In the genomic region with DNA sequence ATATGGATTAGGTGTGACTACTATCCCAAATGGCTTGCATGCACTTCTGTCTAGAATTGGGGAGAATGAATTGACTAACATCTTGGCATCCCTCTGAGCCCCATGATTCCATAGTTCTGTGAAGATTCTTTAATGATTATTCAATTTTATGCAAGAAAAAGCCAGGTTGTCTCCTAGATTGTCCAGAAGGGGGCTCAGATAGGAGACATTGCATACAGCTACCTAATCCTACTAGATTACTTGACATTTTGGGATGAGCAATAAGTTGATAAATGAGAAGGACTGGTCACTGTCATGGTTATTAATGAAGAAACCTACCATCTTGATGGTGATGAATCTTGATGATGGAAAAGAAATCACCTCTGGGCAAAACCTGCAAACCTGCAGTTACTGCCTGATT, we compare ENCODE assay signal across 15 cellular contexts.
A peak's percentile ranks its signal among the peaks of the same experiment; 100 is the strongest.
DNase-seq lines count a peak whose midpoint lies in the region; ATAC-seq and TF ChIP-seq lines count a peak whose summit lies in the region.
"Had no signal": no experiment of that assay in that cellular context is flagged by ENCODE, and none has a peak within 500 bp of the region (broad histone marks: within the 10 kb centered on the region; RNA-seq: fewer than 3 reads in every experiment).

No MANE protein-coding gene starts in this region.

- intact Hi-C loops in OCI-LY7 (cut with micrococcal nuclease; ENCODE audit: unreplicated experiment): no loop called here
- intact Hi-C loops in dorsolateral prefrontal cortex (cut with DNase I): loop anchor here in 1 of 2 donors (2.0 kb wide), 1 partner anchor 29 kb away; no protein-coding TSS in a partner anchor

- H3K4me1 ChIP-seq in OCI-LY7 (ENCODE audit: insufficient read depth, low read length, poor library complexity, severe bottlenecking) (no peaks in the 10 kb centered on the region), osteoblast (ENCODE audit: insufficient read depth, low read length) (peaks cover 10% of the 10 kb centered on the region)
- H3K4me1 ChIP-seq: upper lobe of left lung had no signal

- no peak for ATAC-seq in HG03135 (IDR thresholded peaks at IDR 0.05; ENCODE audit: unreplicated experiment)
- ATAC-seq: esophagus mucosa; natural killer cell treated with Interleukin-12 subunit alpha and Interleukin-12 subunit beta and Interleukin-15 and Interleukin-18, amount 100 ng/mL, for 72 hours had no signal

- peak; percentile 40 for DNase-seq in DMS 273 (lab: John Stamatoyannopoulos, UW; ENCODE audit: unreplicated experiment)
- DNase-seq in DMS 273 treated with DMSO at 0.1 percent for 48 hours (lab: John Stamatoyannopoulos, UW): no peak
- DNase-seq in OCI-LY7 (ENCODE audit: low spot score): no peak
- DNase-seq in dorsolateral prefrontal cortex: no peak
- peak; percentile 32 for DNase-seq in osteoblast (ENCODE audit: insufficient read length, low spot score, missing footprints)
- DNase-seq in NCI-H510A (lab: John Stamatoyannopoulos, UW): no peak
- no peak for DNase-seq in 8988T
- DNase-seq: activated T-cell treated with anti-CD3 and anti-CD28 coated beads for 4 hours, NCI-H2171 treated with DMSO at 0.1 percent for 48 hours, spleen, upper lobe of left lung had no signal

- H3K27ac ChIP-seq in OCI-LY7 (ENCODE audit: low read depth, low read length, poor library complexity, severe bottlenecking) (no peak overlapping the region), dorsolateral prefrontal cortex (peak overlapping the region in 48 of 59 donors; percentile 8 to 87 (median 66)), osteoblast (ENCODE audit: low read depth, low read length) (no peak overlapping the region)
- H3K27ac ChIP-seq: ascending aorta, spleen, upper lobe of left lung had no signal

- BruUV-seq in OCI-LY7 (replicated peaks; lab: Mats Ljungman, UMichigan): no TSS peak

- H3K4me2 ChIP-seq in OCI-LY7 (ENCODE audit: low read length) (no peak overlapping the region), osteoblast (ENCODE audit: insufficient read depth, low read length) (no peak overlapping the region)

- H2AFZ ChIP-seq in OCI-LY7 (ENCODE audit: low read length): no peak overlapping the region
- no peak overlapping the region for H2AFZ ChIP-seq in osteoblast (ENCODE audit: low read length)

- H3K27me3 ChIP-seq in dorsolateral prefrontal cortex (no peaks in the 10 kb centered on the region), osteoblast (ENCODE audit: insufficient read depth, low read length) (no peaks in the 10 kb centered on the region)
- H3K27me3 ChIP-seq: ascending aorta, spleen, upper lobe of left lung had no signal

- H3K79me2 ChIP-seq in OCI-LY7 (ENCODE audit: insufficient read depth, low read depth, low read length): no peaks in the 10 kb centered on the region
- H3K79me2 ChIP-seq in osteoblast (ENCODE audit: insufficient read depth, low read length): no peaks in the 10 kb centered on the region

- TF ChIP-seq CTCF in OCI-LY7 (conservative IDR thresholded peaks at IDR 0.05; ENCODE audit: low read length): 0 out of 2 replicates have a peak, but pooled peaks have one; percentile 16
- TF ChIP-seq CTCF in dorsolateral prefrontal cortex (IDR thresholded peaks at IDR 0.05 in 54 of 56, conservative IDR thresholded peaks at IDR 0.05 in 2 of 56; ENCODE audit: low read depth in 1 of 56, partially characterized antibody in 56 of 56): peak in 6 of 56 donors; percentile 10 to 23 (median 16)
- TF ChIP-seq CTCF in osteoblast (IDR thresholded peaks at IDR 0.05; ENCODE audit: extremely low read depth, low read depth, low read length): peak; percentile 42

- no peaks in the 10 kb centered on the region for H4K20me1 ChIP-seq in OCI-LY7 (ENCODE audit: insufficient read depth, low read length)
- H4K20me1 ChIP-seq in osteoblast (ENCODE audit: insufficient read depth, low read length): no peaks in the 10 kb centered on the region

- H3K36me3 ChIP-seq in OCI-LY7 (ENCODE audit: insufficient read depth, low read length): no peaks in the 10 kb centered on the region
- H3K36me3 ChIP-seq in osteoblast (ENCODE audit: insufficient read depth, low read length): no peaks in the 10 kb centered on the region
- H3K36me3 ChIP-seq: ascending aorta, spleen, upper lobe of left lung had no signal

- CTCF ChIA-PET in OCI-LY7 (lab: Charles Lee; ENCODE audit: unreplicated experiment): no interaction called here

- H3K4me3 ChIP-seq in OCI-LY7 (ENCODE audit: low read depth, low read length, poor library complexity, severe bottlenecking): no peak overlapping the region
- H3K4me3 ChIP-seq in dorsolateral prefrontal cortex: no peak overlapping the region
- no peak overlapping the region for H3K4me3 ChIP-seq in osteoblast (ENCODE audit: insufficient read depth, low read length)
- H3K4me3 ChIP-seq: ascending aorta, spleen, upper lobe of left lung had no signal

- POLR2A ChIA-PET in OCI-LY7 (lab: Charles Lee): no interaction called here

- H3K9me3 ChIP-seq in OCI-LY7 (ENCODE audit: low read length) (no peaks in the 10 kb centered on the region), osteoblast (ENCODE audit: low read depth, low read length) (no peaks in the 10 kb centered on the region)
- H3K9me3 ChIP-seq: ascending aorta had no signal

- no peaks in the 10 kb centered on the region for H3K9me2 ChIP-seq in OCI-LY7 (ENCODE audit: insufficient read depth, low read length)

Comparison
In these comparisons a context has a peak if more than half of its experiments do, and no peak if none do; other contexts are left out.
1. DNase-seq: peak in DMS 273 (single experiment) and osteoblast (single experiment); none in DMS 273 treated with DMSO at 0.1 percent for 48 hours (single experiment), OCI-LY7 (single experiment), dorsolateral prefrontal cortex (0 of 10), NCI-H510A (single experiment) and 8988T (single experiment).
2. H3K27ac ChIP-seq: peak in dorsolateral prefrontal cortex (48 of 59); none in OCI-LY7 (single experiment) and osteoblast (single experiment).